ENCODE assay signal across 27 cellular contexts in genomic region chr2:168430431-168430830, GRCh38.
"Had no signal": no experiment of that assay in that cellular context is flagged by ENCODE, and none has a peak within 500 bp of the region (broad histone marks: within the 10 kb centered on the region; RNA-seq: fewer than 3 reads in every experiment).

No MANE protein-coding gene starts in this region.

- H3K36me3 Mint-ChIP-seq: immature natural killer cell, naive B cell had no signal

- H3K27me3 Mint-ChIP-seq: activated CD4-positive, alpha-beta T cell treated with anti-CD3 and anti-CD28 coated beads for 36 hours; activated naive CD8-positive, alpha-beta T cell treated with anti-CD3 and anti-CD28 coated beads, Interleukin-2, amount 10 ng/mL, durations not matched to agents 7 days and 5 days; naive B cell had no signal

- H3K9me3 Mint-ChIP-seq: immature natural killer cell; naive B cell; T-helper 2 cell treated with Interferon-gamma antibody and Interleukin-4, amounts not matched to agents 5 μg/mL and 100 μg/mL, for 36 hours had no signal

- H3K4me3 ChIP-seq: heart left ventricle, pancreas, psoas muscle, sigmoid colon, suprapubic skin, tibial artery, upper lobe of right lung had no signal

- H3K9me3 ChIP-seq: heart left ventricle, pancreas, psoas muscle, sigmoid colon, suprapubic skin, tibial artery, upper lobe of right lung had no signal

- H3K4me3 Mint-ChIP-seq: activated CD4-positive, alpha-beta T cell treated with anti-CD3 and anti-CD28 coated beads for 36 hours; activated naive CD8-positive, alpha-beta T cell treated with anti-CD3 and anti-CD28 coated beads, Interleukin-2, amount 10 ng/mL, durations not matched to agents 7 days and 5 days; immature natural killer cell; naive B cell; T-helper 2 cell treated with Interferon-gamma antibody and Interleukin-4, amounts not matched to agents 5 μg/mL and 100 μg/mL, for 36 hours had no signal

- H3K4me1 Mint-ChIP-seq: naive B cell had no signal

- H3K4me1 ChIP-seq: foreskin keratinocyte, pancreas, psoas muscle, sigmoid colon, tibial artery, upper lobe of right lung had no signal

- ATAC-seq: activated CD4-positive, alpha-beta T cell treated with anti-CD3 and anti-CD28 coated beads for 36 hours; foreskin keratinocyte; heart left ventricle; left colon; pancreas; psoas muscle; upper lobe of right lung had no signal

- H3K27ac Mint-ChIP-seq: activated CD4-positive, alpha-beta T cell treated with anti-CD3 and anti-CD28 coated beads for 36 hours; activated naive CD8-positive, alpha-beta T cell treated with anti-CD3 and anti-CD28 coated beads, Interleukin-2, amount 10 ng/mL, durations not matched to agents 7 days and 5 days; immature natural killer cell; naive B cell; T-helper 2 cell treated with Interferon-gamma antibody and Interleukin-4, amounts not matched to agents 5 μg/mL and 100 μg/mL, for 36 hours had no signal

- H3K27ac ChIP-seq: foreskin keratinocyte, heart left ventricle, pancreas, psoas muscle, sigmoid colon, suprapubic skin, tibial artery, upper lobe of right lung had no signal

- H3K36me3 ChIP-seq: heart left ventricle, pancreas, sigmoid colon, suprapubic skin, tibial artery, upper lobe of right lung had no signal

- DNase-seq: activated CD4-positive, alpha-beta T cell treated with anti-CD3 and anti-CD28 coated beads for 36 hours; activated CD4-positive, CD25-positive, alpha-beta regulatory T cell; activated effector memory CD4-positive, alpha-beta T cell treated with Interleukin-2 at 50 U/mL for 16 hours; activated naive CD4-positive, alpha-beta T cell treated with Interleukin-2 at 50 U/mL for 16 hours; activated naive CD8-positive, alpha-beta T cell treated with anti-CD3 and anti-CD28 coated beads, Interleukin-2, amount 10 ng/mL, durations not matched to agents 7 days and 5 days; activated T-cell treated with anti-CD3 and anti-CD28 coated beads for 4 hours; amygdala; caudate nucleus; cortex of kidney; foreskin keratinocyte; heart left ventricle; hypothalamus; immature natural killer cell; kidney; left colon; mammary epithelial cell; naive B cell; pancreas; psoas muscle; sigmoid colon; stimulated activated CD4-positive, alpha-beta T cell treated with anti-CD3 and anti-CD28 coated beads, Interleukin-15, amount 100 ng/mL, for 24 hours; stimulated activated CD4-positive, alpha-beta T cell treated with anti-CD3 and anti-CD28 coated beads, Interleukin-2, amount 100 ng/mL, for 24 hours; stimulated activated naive CD4-positive, alpha-beta T cell; tibial artery; upper lobe of right lung had no signal

- H3K27me3 ChIP-seq: foreskin keratinocyte, heart left ventricle, pancreas, sigmoid colon, suprapubic skin, tibial artery, upper lobe of right lung had no signal
